36 cellular contexts compared by ENCODE assay signal in genomic region chr10:80271416-80271815, GRCh38. TPM values are rescaled to one million over a fixed set of nuclear protein-coding genes. Genes with fewer than 3 reads are reported as not detected.
"Had no signal": no experiment of that assay in that cellular context is flagged by ENCODE, and none has a peak within 500 bp of the region (broad histone marks: within the 10 kb centered on the region; RNA-seq: fewer than 3 reads in every experiment).

No MANE protein-coding gene starts in this region.

- H3K9me3 ChIP-seq: colonic mucosa, esophagus squamous epithelium, gastroesophageal sphincter had no signal

- ATAC-seq: activated CD4-positive, CD25-positive, alpha-beta regulatory T cell treated with anti-CD3 and anti-CD28 coated beads, Interleukin-2, amount 50 U/mL, for 24 hours; activated CD8-positive, alpha-beta T cell treated with anti-CD3 and anti-CD28 coated beads for 36 hours; activated T-cell treated with anti-CD3 and anti-CD28 coated beads, Interleukin-2, amount 50 U/mL, for 4 hours; activated T-helper 17 cell treated with anti-CD3 and anti-CD28 coated beads, Interleukin-2, amount 50 U/mL, for 72 hours; effector memory CD8-positive, alpha-beta T cell; gastroesophageal sphincter; T-helper 17 cell had no signal

- H3K27ac ChIP-seq: brain microvascular endothelial cell, colonic mucosa, dorsolateral prefrontal cortex, epithelial cell of prostate, esophagus squamous epithelium, gastroesophageal sphincter, WERI-Rb-1 had no signal

- DNase-seq: activated B cell treated with CpG ODN at 0.5 μM for 24 hours; activated CD4-positive, alpha-beta T cell treated with anti-CD3 and anti-CD28 coated beads for 48 hours; activated CD4-positive, alpha-beta T cell treated with anti-CD3 and anti-CD28 coated beads, Interleukin-2, amount 50 U/mL, for 1 hour; activated CD4-positive, alpha-beta T cell treated with anti-CD3 and anti-CD28 coated beads, Interleukin-2, amount 50 U/mL, for 48 hours; activated CD8-positive, alpha-beta memory T cell treated with anti-CD3 and anti-CD28 coated beads for 24 hours; activated CD8-positive, alpha-beta T cell treated with anti-CD3 and anti-CD28 coated beads for 36 hours; activated effector memory CD4-positive, alpha-beta T cell treated with Interleukin-2 at 50 U/mL for 16 hours; activated gamma-delta T cell treated with Interleukin-2 at 50 U/mL for 16 hours; activated naive CD4-positive, alpha-beta T cell treated with anti-CD3 and anti-CD28 coated beads, Interleukin-2, amount 50 U/mL, for 16 hours; activated naive CD4-positive, alpha-beta T cell treated with Interleukin-2 at 50 U/mL for 16 hours; activated T-cell treated with anti-CD3 and anti-CD28 coated beads, Interleukin-2, amount 50 U/mL, for 4 hours; amniotic stem cell; anterior cingulate cortex; brain microvascular endothelial cell; caudate nucleus; colonic mucosa; dorsolateral prefrontal cortex; effector memory CD8-positive, alpha-beta T cell; esophagus squamous epithelium; foreskin melanocyte; head of caudate nucleus; T-helper 1 cell; T-helper 17 cell; T1000; WERI-Rb-1 had no signal

- FAIRE-seq: astrocyte, endometrium, endothelial cell of umbilical vein had no signal

- H3K36me3 ChIP-seq: brain microvascular endothelial cell, colonic mucosa, esophagus squamous epithelium, gastroesophageal sphincter, WERI-Rb-1 had no signal

- H3K27me3 ChIP-seq: brain microvascular endothelial cell, colonic mucosa, esophagus squamous epithelium, gastroesophageal sphincter had no signal

- H3K4me1 ChIP-seq: colonic mucosa, esophagus squamous epithelium, gastroesophageal sphincter had no signal

- H3K4me3 ChIP-seq: colonic mucosa, dorsolateral prefrontal cortex, esophagus squamous epithelium, gastroesophageal sphincter had no signal

RNA-seq across cellular contexts. Expression of gene MAT1A, which starts 18.0 kb away (rescaled TPM):
- total RNA-seq: activated B cell treated with CpG ODN at 0.5 μM for 24 hours; activated CD8-positive, alpha-beta T cell treated with anti-CD3 and anti-CD28 coated beads for 36 hours; activated T-helper 17 cell treated with anti-CD3 and anti-CD28 coated beads, Interleukin-2, amount 50 U/mL, for 72 hours; bronchial epithelial cell; endothelial cell of umbilical vein; fibroblast of lung; fibroblast of villous mesenchyme; gastroesophageal sphincter; glomerular endothelial cell; T-helper 17 cell had no signal
- polyA plus RNA-seq: endothelial cell of umbilical vein, fibroblast of lung had no signal
